In the genomic region with DNA sequence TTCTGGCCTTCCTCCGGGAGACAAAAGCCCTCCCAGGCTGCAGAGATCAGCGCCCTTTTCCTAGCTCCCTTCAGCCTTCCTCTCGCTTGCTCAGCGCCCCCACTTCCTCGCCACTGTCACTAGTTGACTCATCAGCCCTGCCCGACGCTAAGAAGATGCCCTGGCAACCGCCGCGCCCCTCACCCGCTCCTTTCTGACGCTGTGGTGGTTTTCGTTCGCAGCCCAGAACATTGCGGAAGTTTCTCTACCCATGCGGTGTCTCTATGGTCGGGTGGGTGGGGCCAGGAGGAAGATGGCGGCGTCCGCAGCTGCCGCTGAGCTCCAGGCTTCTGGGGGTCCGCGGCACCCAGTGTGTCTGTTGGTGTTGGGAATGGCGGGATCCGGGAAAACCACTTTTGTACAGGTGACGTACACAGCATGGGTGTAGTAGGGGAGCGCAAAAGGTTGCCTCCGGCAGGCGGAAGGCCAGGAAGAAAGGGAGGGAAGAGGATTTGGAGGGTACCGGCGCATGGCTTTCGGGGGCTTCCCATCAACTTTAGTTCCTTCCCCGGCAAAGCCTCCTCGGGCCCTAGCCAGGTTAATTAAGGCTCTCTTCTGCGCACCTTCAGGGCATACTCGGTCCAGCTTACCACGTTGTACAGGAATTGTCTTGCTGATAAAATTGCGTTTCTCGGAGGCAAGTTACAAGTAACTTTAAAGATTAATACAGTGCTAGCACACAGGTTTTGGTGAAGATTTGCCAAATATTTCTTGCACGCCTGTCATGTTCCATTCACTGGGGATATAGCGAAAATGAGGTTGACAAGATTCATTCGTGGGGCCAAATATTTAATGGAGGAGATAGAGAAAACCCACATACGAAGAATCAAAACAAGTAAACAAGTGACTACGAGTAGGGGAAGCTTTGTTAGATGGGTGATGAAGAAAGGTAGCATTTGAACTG, we compare ENCODE assay signal across 1 cellular context.
TF ChIP-seq lines count a peak whose summit lies in the region.

CCDC121 (minus strand) TSS at position 246 of the 943 bp plus-strand sequence. CDS start 1,213 bp downstream, outside the sequence.
GPN1 (plus strand) TSS at position 284 of the 943 bp plus-strand sequence; CDS start at position 293, 9 bp downstream.

TF ChIP-seq in HepG2, 621 proteins besides CTCF, POLR2A, EP300 and RAD21 (continued from another document and continues in another):
- peak; percentile 71; the same call in 1 of the 2 replicates for TF ChIP-seq ZNF512B (CRISPR knock-in tag; IDR thresholded peaks at IDR 0.05; ENCODE audit: borderline replicate concordance)
- TF ChIP-seq NFYC (CRISPR knock-in tag; IDR thresholded peaks at IDR 0.05), result 0 out of 2 replicates have a peak, but pooled peaks have one; percentile 39
- peak; percentile 80 for TF ChIP-seq KDM3A (CRISPR knock-in tag; IDR thresholded peaks at IDR 0.05; ENCODE audit: low read depth)
- TF ChIP-seq ZBTB10 (CRISPR knock-in tag; IDR thresholded peaks at IDR 0.05; ENCODE audit: borderline replicate concordance), result no peak
- TF ChIP-seq ZNF841 (CRISPR knock-in tag; IDR thresholded peaks at IDR 0.05; ENCODE audit: borderline replicate concordance), result no peak
- peak; percentile 95 for TF ChIP-seq KMT2A (CRISPR knock-in tag; IDR thresholded peaks at IDR 0.05)
- TF ChIP-seq HNRNPLL (IDR thresholded peaks at IDR 0.05; ENCODE audit: low read depth, low read length, poor library complexity, severe bottlenecking), result peak; percentile 96
- TF ChIP-seq SUZ12 (IDR thresholded peaks at IDR 0.05; ENCODE audit: low read depth, low read length), result no peak
- TF ChIP-seq, protein P1, sequence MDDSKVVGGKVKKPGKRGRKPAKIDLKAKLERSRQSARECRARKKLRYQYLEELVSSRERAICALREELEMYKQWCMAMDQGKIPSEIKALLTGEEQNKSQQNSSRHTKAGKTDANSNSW (CRISPR knock-in tag; IDR thresholded peaks at IDR 0.05; ENCODE audit: borderline replicate concordance), result peak; percentile 66; the same call in 1 of the 2 replicates
- TF ChIP-seq ZFP90 (CRISPR knock-in tag; IDR thresholded peaks at IDR 0.05; ENCODE audit: borderline replicate concordance), result peak; percentile 95
- peak; percentile 89; the same call in 1 of the 2 replicates for TF ChIP-seq ZSCAN31 (CRISPR knock-in tag; IDR thresholded peaks at IDR 0.05; ENCODE audit: low read depth)
- TF ChIP-seq HMG20B (CRISPR knock-in tag; conservative IDR thresholded peaks at IDR 0.05), result peak; percentile 49; the same call in 1 of the 2 replicates
- TF ChIP-seq SALL2 (CRISPR knock-in tag; IDR thresholded peaks at IDR 0.05), result peak; percentile 65; the same call in 1 of the 2 replicates
- TF ChIP-seq ZNF362 (CRISPR knock-in tag; IDR thresholded peaks at IDR 0.05; ENCODE audit: borderline replicate concordance), result peak; percentile 29; the same call in 1 of the 2 replicates
- peak; percentile 78 for TF ChIP-seq TEAD3 (CRISPR knock-in tag; optimal IDR thresholded peaks at IDR 0.05; ENCODE audit: borderline replicate concordance)
- TF ChIP-seq RBFOX2 (IDR thresholded peaks at IDR 0.05; ENCODE audit: low read depth, low read length), result peak; percentile 80
- TF ChIP-seq NR1H2 (CRISPR knock-in tag; IDR thresholded peaks at IDR 0.05; ENCODE audit: borderline replicate concordance, low read depth), result 0 out of 2 replicates have a peak, but pooled peaks have one; percentile 35
- TF ChIP-seq HOMEZ (CRISPR knock-in tag; IDR thresholded peaks at IDR 0.05; ENCODE audit: low read depth), result peak; percentile 73
- TF ChIP-seq, protein P2, sequence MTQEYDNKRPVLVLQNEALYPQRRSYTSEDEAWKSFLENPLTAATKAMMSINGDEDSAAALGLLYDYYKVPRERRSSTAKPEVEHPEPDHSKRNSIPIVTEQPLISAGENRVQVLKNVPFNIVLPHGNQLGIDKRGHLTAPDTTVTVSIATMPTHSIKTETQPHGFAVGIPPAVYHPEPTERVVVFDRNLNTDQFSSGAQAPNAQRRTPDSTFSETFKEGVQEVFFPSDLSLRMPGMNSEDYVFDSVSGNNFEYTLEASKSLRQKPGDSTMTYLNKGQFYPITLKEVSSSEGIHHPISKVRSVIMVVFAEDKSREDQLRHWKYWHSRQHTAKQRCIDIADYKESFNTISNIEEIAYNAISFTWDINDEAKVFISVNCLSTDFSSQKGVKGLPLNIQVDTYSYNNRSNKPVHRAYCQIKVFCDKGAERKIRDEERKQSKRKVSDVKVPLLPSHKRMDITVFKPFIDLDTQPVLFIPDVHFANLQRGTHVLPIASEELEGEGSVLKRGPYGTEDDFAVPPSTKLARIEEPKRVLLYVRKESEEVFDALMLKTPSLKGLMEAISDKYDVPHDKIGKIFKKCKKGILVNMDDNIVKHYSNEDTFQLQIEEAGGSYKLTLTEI (CRISPR knock-in tag; conservative IDR thresholded peaks at IDR 0.05), result no peak
- no peak for TF ChIP-seq KIAA2018 (CRISPR knock-in tag; IDR thresholded peaks at IDR 0.05; ENCODE audit: borderline replicate concordance)
